1 cellular context compared by ENCODE assay signal in genomic region chr21:44890338-44890931, GRCh38.
TF ChIP-seq lines count a peak whose summit lies in the region.

No MANE protein-coding gene starts in this region.

TF ChIP-seq in HepG2, 621 proteins besides CTCF, POLR2A, EP300 and RAD21 (continues in another document):
- no peak for TF ChIP-seq MIER3 (CRISPR knock-in tag; IDR thresholded peaks at IDR 0.05; ENCODE audit: borderline replicate concordance)
- TF ChIP-seq SAP130 (CRISPR knock-in tag; IDR thresholded peaks at IDR 0.05; ENCODE audit: low read depth): peak; percentile 24; the same call in 1 of the 2 replicates
- TF ChIP-seq CBFB (CRISPR knock-in tag; IDR thresholded peaks at IDR 0.05): no peak
- TF ChIP-seq ZBTB44 (CRISPR knock-in tag; IDR thresholded peaks at IDR 0.05): no peak
- TF ChIP-seq, protein P1, sequence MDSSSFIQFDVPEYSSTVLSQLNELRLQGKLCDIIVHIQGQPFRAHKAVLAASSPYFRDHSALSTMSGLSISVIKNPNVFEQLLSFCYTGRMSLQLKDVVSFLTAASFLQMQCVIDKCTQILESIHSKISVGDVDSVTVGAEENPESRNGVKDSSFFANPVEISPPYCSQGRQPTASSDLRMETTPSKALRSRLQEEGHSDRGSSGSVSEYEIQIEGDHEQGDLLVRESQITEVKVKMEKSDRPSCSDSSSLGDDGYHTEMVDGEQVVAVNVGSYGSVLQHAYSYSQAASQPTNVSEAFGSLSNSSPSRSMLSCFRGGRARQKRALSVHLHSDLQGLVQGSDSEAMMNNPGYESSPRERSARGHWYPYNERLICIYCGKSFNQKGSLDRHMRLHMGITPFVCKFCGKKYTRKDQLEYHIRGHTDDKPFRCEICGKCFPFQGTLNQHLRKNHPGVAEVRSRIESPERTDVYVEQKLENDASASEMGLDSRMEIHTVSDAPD (CRISPR knock-in tag; IDR thresholded peaks at IDR 0.05): no peak
- no peak for TF ChIP-seq ZNF878 (CRISPR knock-in tag; IDR thresholded peaks at IDR 0.05)
- no peak for TF ChIP-seq CEBPG (CRISPR knock-in tag; IDR thresholded peaks at IDR 0.05)
- TF ChIP-seq REPIN1 (CRISPR knock-in tag; IDR thresholded peaks at IDR 0.05; ENCODE audit: borderline replicate concordance, low read depth): no peak
- no peak for TF ChIP-seq MZF1 (CRISPR knock-in tag; IDR thresholded peaks at IDR 0.05; ENCODE audit: borderline replicate concordance)
- no peak for TF ChIP-seq GABPB1 (CRISPR knock-in tag; IDR thresholded peaks at IDR 0.05)
- no peak for TF ChIP-seq ZGPAT (CRISPR knock-in tag; IDR thresholded peaks at IDR 0.05)
- no peak for TF ChIP-seq ZNF350 (CRISPR knock-in tag; IDR thresholded peaks at IDR 0.05; ENCODE audit: borderline replicate concordance, low read depth)
- TF ChIP-seq HDAC2 (CRISPR knock-in tag; IDR thresholded peaks at IDR 0.05): no peak
- no peak for TF ChIP-seq TFDP2 (CRISPR knock-in tag; IDR thresholded peaks at IDR 0.05)
- no peak for TF ChIP-seq ZNF768 (CRISPR knock-in tag; IDR thresholded peaks at IDR 0.05)
- TF ChIP-seq ZFYVE20 (CRISPR knock-in tag; IDR thresholded peaks at IDR 0.05; ENCODE audit: borderline replicate concordance, low read depth): no peak
- TF ChIP-seq ZNF260 (CRISPR knock-in tag; IDR thresholded peaks at IDR 0.05; ENCODE audit: borderline replicate concordance, low read depth): no peak
- TF ChIP-seq ZNF709 (CRISPR knock-in tag; IDR thresholded peaks at IDR 0.05): no peak
- TF ChIP-seq NFATC3 (CRISPR knock-in tag; IDR thresholded peaks at IDR 0.05): no peak
- TF ChIP-seq SRF (IDR thresholded peaks at IDR 0.05; ENCODE audit: low read depth, low read length): no peak
- TF ChIP-seq KLF12 (CRISPR knock-in tag; IDR thresholded peaks at IDR 0.05; ENCODE audit: borderline replicate concordance): no peak
- TF ChIP-seq ZFX (CRISPR knock-in tag; IDR thresholded peaks at IDR 0.05; ENCODE audit: low read depth): peak; percentile 44; the same call in 1 of the 2 replicates
- no peak for TF ChIP-seq GATAD2A (CRISPR knock-in tag; IDR thresholded peaks at IDR 0.05)
- no peak for TF ChIP-seq ZNF253 (CRISPR knock-in tag; IDR thresholded peaks at IDR 0.05; ENCODE audit: borderline replicate concordance)
- peak; percentile 2 for TF ChIP-seq AGO2 (optimal IDR thresholded peaks at IDR 0.05; ENCODE audit: low read depth, low read length)
- TF ChIP-seq ZNF143 (CRISPR knock-in tag; IDR thresholded peaks at IDR 0.05): no peak
- peak; percentile 43; the same call in 1 of the 2 replicates for TF ChIP-seq ZFY (CRISPR knock-in tag; IDR thresholded peaks at IDR 0.05)
- TF ChIP-seq, protein P2, sequence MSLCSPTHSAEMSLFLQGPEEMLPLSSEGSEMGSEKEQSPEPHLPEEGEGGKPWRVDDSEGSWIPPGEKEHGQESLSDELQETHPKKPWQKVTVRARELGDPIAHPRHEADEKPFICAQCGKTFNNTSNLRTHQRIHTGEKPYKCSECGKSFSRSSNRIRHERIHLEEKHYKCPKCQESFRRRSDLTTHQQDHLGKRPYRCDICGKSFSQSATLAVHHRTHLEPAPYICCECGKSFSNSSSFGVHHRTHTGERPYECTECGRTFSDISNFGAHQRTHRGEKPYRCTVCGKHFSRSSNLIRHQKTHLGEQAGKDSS (CRISPR knock-in tag; IDR thresholded peaks at IDR 0.05; ENCODE audit: borderline replicate concordance, low read depth): 0 out of 2 replicates have a peak, but pooled peaks have one; percentile 25
- TF ChIP-seq TEAD2 (CRISPR knock-in tag; IDR thresholded peaks at IDR 0.05): no peak
- TF ChIP-seq CBX5 (CRISPR knock-in tag; IDR thresholded peaks at IDR 0.05; ENCODE audit: borderline replicate concordance): no peak
- no peak for TF ChIP-seq ATF3 (CRISPR knock-in tag; IDR thresholded peaks at IDR 0.05)
- TF ChIP-seq ZNF75D (CRISPR knock-in tag; IDR thresholded peaks at IDR 0.05; ENCODE audit: borderline replicate concordance): no peak
- no peak for TF ChIP-seq IRF2 (CRISPR knock-in tag; IDR thresholded peaks at IDR 0.05)
- TF ChIP-seq IRF1 (CRISPR knock-in tag; IDR thresholded peaks at IDR 0.05; ENCODE audit: low read depth): no peak
- TF ChIP-seq MBD4 (IDR thresholded peaks at IDR 0.05; ENCODE audit: borderline replicate concordance, low read length): no peak
- TF ChIP-seq NFE2L1 (CRISPR knock-in tag; IDR thresholded peaks at IDR 0.05; ENCODE audit: borderline replicate concordance): peak; percentile 17; the same call in 1 of the 2 replicates
- TF ChIP-seq, protein P3, sequence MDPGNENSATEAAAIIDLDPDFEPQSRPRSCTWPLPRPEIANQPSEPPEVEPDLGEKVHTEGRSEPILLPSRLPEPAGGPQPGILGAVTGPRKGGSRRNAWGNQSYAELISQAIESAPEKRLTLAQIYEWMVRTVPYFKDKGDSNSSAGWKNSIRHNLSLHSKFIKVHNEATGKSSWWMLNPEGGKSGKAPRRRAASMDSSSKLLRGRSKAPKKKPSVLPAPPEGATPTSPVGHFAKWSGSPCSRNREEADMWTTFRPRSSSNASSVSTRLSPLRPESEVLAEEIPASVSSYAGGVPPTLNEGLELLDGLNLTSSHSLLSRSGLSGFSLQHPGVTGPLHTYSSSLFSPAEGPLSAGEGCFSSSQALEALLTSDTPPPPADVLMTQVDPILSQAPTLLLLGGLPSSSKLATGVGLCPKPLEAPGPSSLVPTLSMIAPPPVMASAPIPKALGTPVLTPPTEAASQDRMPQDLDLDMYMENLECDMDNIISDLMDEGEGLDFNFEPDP (CRISPR knock-in tag; conservative IDR thresholded peaks at IDR 0.05): no peak
- 0 out of 2 replicates have a peak, but pooled peaks have one; percentile 11 for TF ChIP-seq SALL1 (CRISPR knock-in tag; IDR thresholded peaks at IDR 0.05)
- no peak for TF ChIP-seq NR2F1 (CRISPR knock-in tag; IDR thresholded peaks at IDR 0.05)
- TF ChIP-seq ISL2 (CRISPR knock-in tag; IDR thresholded peaks at IDR 0.05): no peak
- TF ChIP-seq IRF9 (CRISPR knock-in tag; IDR thresholded peaks at IDR 0.05; ENCODE audit: borderline replicate concordance): no peak
- TF ChIP-seq, protein P4, sequence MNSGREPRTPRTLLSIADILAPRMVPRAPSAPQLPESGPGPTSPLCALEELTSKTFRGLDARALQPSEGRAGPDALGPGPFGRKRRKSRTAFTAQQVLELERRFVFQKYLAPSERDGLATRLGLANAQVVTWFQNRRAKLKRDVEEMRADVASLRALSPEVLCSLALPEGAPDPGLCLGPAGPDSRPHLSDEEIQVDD (CRISPR knock-in tag; IDR thresholded peaks at IDR 0.05; ENCODE audit: borderline replicate concordance): no peak
- TF ChIP-seq ZSCAN9 (CRISPR knock-in tag; IDR thresholded peaks at IDR 0.05; ENCODE audit: borderline replicate concordance): no peak
- TF ChIP-seq ETV5 (CRISPR knock-in tag; IDR thresholded peaks at IDR 0.05; ENCODE audit: borderline replicate concordance): no peak
- no peak for TF ChIP-seq ZNF362 (CRISPR knock-in tag; IDR thresholded peaks at IDR 0.05; ENCODE audit: borderline replicate concordance)
- peak; percentile 80 for TF ChIP-seq MAX (IDR thresholded peaks at IDR 0.05)
- TF ChIP-seq, protein P5, sequence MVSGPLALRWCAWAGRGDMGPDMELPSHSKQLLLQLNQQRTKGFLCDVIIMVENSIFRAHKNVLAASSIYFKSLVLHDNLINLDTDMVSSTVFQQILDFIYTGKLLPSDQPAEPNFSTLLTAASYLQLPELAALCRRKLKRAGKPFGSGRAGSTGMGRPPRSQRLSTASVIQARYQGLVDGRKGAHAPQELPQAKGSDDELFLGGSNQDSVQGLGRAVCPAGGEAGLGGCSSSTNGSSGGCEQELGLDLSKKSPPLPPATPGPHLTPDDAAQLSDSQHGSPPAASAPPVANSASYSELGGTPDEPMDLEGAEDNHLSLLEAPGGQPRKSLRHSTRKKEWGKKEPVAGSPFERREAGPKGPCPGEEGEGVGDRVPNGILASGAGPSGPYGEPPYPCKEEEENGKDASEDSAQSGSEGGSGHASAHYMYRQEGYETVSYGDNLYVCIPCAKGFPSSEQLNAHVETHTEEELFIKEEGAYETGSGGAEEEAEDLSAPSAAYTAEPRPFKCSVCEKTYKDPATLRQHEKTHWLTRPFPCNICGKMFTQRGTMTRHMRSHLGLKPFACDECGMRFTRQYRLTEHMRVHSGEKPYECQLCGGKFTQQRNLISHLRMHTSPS (CRISPR knock-in tag; IDR thresholded peaks at IDR 0.05; ENCODE audit: low read depth): 0 out of 2 replicates have a peak, but pooled peaks have one; percentile 23
- TF ChIP-seq, protein P6, sequence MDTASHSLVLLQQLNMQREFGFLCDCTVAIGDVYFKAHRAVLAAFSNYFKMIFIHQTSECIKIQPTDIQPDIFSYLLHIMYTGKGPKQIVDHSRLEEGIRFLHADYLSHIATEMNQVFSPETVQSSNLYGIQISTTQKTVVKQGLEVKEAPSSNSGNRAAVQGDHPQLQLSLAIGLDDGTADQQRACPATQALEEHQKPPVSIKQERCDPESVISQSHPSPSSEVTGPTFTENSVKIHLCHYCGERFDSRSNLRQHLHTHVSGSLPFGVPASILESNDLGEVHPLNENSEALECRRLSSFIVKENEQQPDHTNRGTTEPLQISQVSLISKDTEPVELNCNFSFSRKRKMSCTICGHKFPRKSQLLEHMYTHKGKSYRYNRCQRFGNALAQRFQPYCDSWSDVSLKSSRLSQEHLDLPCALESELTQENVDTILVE (CRISPR knock-in tag; IDR thresholded peaks at IDR 0.05): no peak
- no peak for TF ChIP-seq ZBTB8A (CRISPR knock-in tag; IDR thresholded peaks at IDR 0.05; ENCODE audit: borderline replicate concordance, low read depth)
- no peak for TF ChIP-seq WIZ (CRISPR knock-in tag; IDR thresholded peaks at IDR 0.05)
- 0 out of 2 replicates have a peak, but pooled peaks have one; percentile 48 for TF ChIP-seq HNRNPL (IDR thresholded peaks at IDR 0.05; ENCODE audit: low read depth, low read length)
- no peak for TF ChIP-seq CBX2 (IDR thresholded peaks at IDR 0.05; ENCODE audit: low read depth, low read length)
- TF ChIP-seq CBX2 (CRISPR knock-in tag; IDR thresholded peaks at IDR 0.05; ENCODE audit: low read depth): no peak
- TF ChIP-seq ZNF138 (CRISPR knock-in tag; IDR thresholded peaks at IDR 0.05; ENCODE audit: low read depth): no peak
- TF ChIP-seq HNRNPUL1 (IDR thresholded peaks at IDR 0.05; ENCODE audit: low read depth, low read length): no peak
- TF ChIP-seq ZNF761 (CRISPR knock-in tag; conservative IDR thresholded peaks at IDR 0.05): no peak
- TF ChIP-seq MED13 (CRISPR knock-in tag; IDR thresholded peaks at IDR 0.05): no peak
